Comparison of ENCODE assay signal across 13 cellular contexts in the genomic region with DNA sequence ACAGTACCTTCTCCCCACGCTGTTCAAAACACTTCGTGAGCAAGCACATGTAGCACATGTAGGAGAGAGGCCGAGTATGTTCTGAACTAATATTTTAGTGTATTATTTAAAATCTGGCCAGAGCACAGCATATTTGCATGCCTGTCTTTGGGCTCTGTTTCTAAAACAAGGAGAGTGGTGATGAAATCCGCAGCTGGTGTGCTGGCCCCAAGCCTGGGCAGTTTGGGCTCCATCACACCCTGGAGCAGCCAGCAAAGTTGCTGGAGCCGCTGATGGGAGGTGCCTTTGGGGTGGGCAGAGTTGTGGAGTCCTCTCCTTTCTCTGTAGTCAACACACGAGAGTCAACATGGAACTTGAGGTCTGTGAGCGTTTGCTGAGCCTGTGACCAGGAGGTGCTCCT.
DNase-seq lines count a peak whose midpoint lies in the region; ATAC-seq and TF ChIP-seq lines count a peak whose summit lies in the region.
"Had no signal": no experiment of that assay in that cellular context is flagged by ENCODE, and none has a peak within 500 bp of the region (broad histone marks: within the 10 kb centered on the region; RNA-seq: fewer than 3 reads in every experiment).

No MANE protein-coding gene starts in this region.

- H3K9me3 Mint-ChIP-seq in CD14-positive monocyte (no peaks in the 10 kb centered on the region), chondrocyte (ENCODE audit: low read depth) (no peaks in the 10 kb centered on the region)
- H3K9me3 Mint-ChIP-seq: type B pancreatic cell had no signal

- H3K4me1 ChIP-seq in left ventricle myocardium inferior (peaks cover 88% of the 10 kb centered on the region), psoas muscle (peaks cover 21% of the 10 kb centered on the region)

- H3K4me3 ChIP-seq in astrocyte of the cerebellum (ENCODE audit: low read depth, low read length) (no peak overlapping the region), left ventricle myocardium inferior (no peak overlapping the region), psoas muscle (no peak overlapping the region)
- H3K4me3 ChIP-seq: cardiac muscle cell had no signal

- WGBS in psoas muscle, 3 donors = 10 to 14% (median 13%) methylated on average over 7 of the region's 7 CpGs

- H3K4me1 Mint-ChIP-seq in CD14-positive monocyte (peaks cover 26% of the 10 kb centered on the region), chondrocyte (ENCODE audit: low read depth) (peaks cover 9% of the 10 kb centered on the region)

- peak overlapping the region in 4 of 7 donors; percentile 44 to 76 (median 66) for H3K27ac Mint-ChIP-seq in CD14-positive monocyte
- H3K27ac Mint-ChIP-seq in chondrocyte (ENCODE audit: unreplicated experiment) = no peak overlapping the region
- H3K27ac Mint-ChIP-seq: type B pancreatic cell had no signal

- DNase-seq in CD14-positive monocyte (ENCODE audit: low spot score) (no peak), astrocyte of the cerebellum (ENCODE audit: low read depth) (peak; percentile 26), left ventricle myocardium inferior (peak; percentile 87), psoas muscle (peak; percentile 80 to 88), chondrocyte (ENCODE audit: low spot score) (no peak), NCI-H345 (lab: John Stamatoyannopoulos, UW) (no peak), NCI-H69 (lab: John Stamatoyannopoulos, UW) (no peak)
- DNase-seq: mesendoderm, NCI-H510A treated with DMSO at 0.1 percent for 48 hours, retina had no signal

- peaks cover 0 to 13% of the 10 kb centered on the region in 2 donors for H3K36me3 Mint-ChIP-seq in CD14-positive monocyte
- H3K36me3 Mint-ChIP-seq in chondrocyte (ENCODE audit: low read depth) = no peaks in the 10 kb centered on the region
- H3K36me3 Mint-ChIP-seq: type B pancreatic cell had no signal

- H3K9me3 ChIP-seq in left ventricle myocardium inferior (replicated peaks) = no peaks in the 10 kb centered on the region
- no peaks in the 10 kb centered on the region for H3K9me3 ChIP-seq in psoas muscle

- ATAC-seq in psoas muscle = peak; percentile 72 to 89 (median 82)
- no peak for ATAC-seq in HG02678 (IDR thresholded peaks at IDR 0.05; ENCODE audit: unreplicated experiment)

- in situ Hi-C loops in astrocyte of the cerebellum (cut with HindIII; ENCODE audit: low sequenced_read_pairs) = no loop called here

- H3K36me3 ChIP-seq in left ventricle myocardium inferior = no peaks in the 10 kb centered on the region
- no peaks in the 10 kb centered on the region for H3K36me3 ChIP-seq in psoas muscle (ENCODE audit: insufficient read depth in 1 of 2, low read depth in 1 of 2)
- H3K36me3 ChIP-seq: cardiac muscle cell had no signal

- intact Hi-C loops in CD14-positive monocyte (cut with micrococcal nuclease) = no loop called here
- intact Hi-C loops in left ventricle myocardium inferior (cut with micrococcal nuclease) = no loop called here
- intact Hi-C loops in psoas muscle (cut with DNase I) = no loop called here

- H3K27me3 ChIP-seq in left ventricle myocardium inferior (ENCODE audit: low read depth) (no peaks in the 10 kb centered on the region), psoas muscle (ENCODE audit: insufficient read depth in 3 of 3, low read length in 2 of 3) (no peaks in the 10 kb centered on the region)
- H3K27me3 ChIP-seq: cardiac muscle cell had no signal

- H3K27me3 Mint-ChIP-seq in CD14-positive monocyte (ENCODE audit: low read depth in 3 of 3) (peaks cover 0 to 2% (median 0%) of the 10 kb centered on the region in 3 donors), chondrocyte (ENCODE audit: low read depth) (peaks cover 6% of the 10 kb centered on the region)

- H3K4me3 Mint-ChIP-seq in CD14-positive monocyte (no peak overlapping the region), chondrocyte (ENCODE audit: unreplicated experiment) (no peak overlapping the region)
- H3K4me3 Mint-ChIP-seq: type B pancreatic cell had no signal

- no peak for TF ChIP-seq CTCF in CD14-positive monocyte (IDR thresholded peaks at IDR 0.05)
- no peak for TF ChIP-seq CTCF in astrocyte of the cerebellum (IDR thresholded peaks at IDR 0.05; ENCODE audit: low read depth, low read length, missing control alignments)
- no peak for TF ChIP-seq CTCF in left ventricle myocardium inferior (IDR thresholded peaks at IDR 0.05; ENCODE audit: borderline replicate concordance)
- TF ChIP-seq CTCF in psoas muscle (IDR thresholded peaks at IDR 0.05) = no peak
- TF ChIP-seq CTCF in chondrocyte (IDR thresholded peaks at IDR 0.05) = no peak

- H3K27ac ChIP-seq in left ventricle myocardium inferior (replicated peaks) (peak overlapping the region; percentile 66), psoas muscle (peak overlapping the region; percentile 32)
- H3K27ac ChIP-seq: cardiac muscle cell had no signal

Comparison
In these comparisons a context has a peak if more than half of its experiments do, and no peak if none do; other contexts are left out.
1. DNase-seq: peak in astrocyte of the cerebellum (single experiment), left ventricle myocardium inferior (single experiment) and psoas muscle (2 of 2); none in CD14-positive monocyte (single experiment), chondrocyte (single experiment), NCI-H345 (single experiment) and NCI-H69 (single experiment).